ENCODE assay signal across 1 cellular context in genomic region chr2:216392945-216393840, GRCh38.
TF ChIP-seq lines count a peak whose summit lies in the region.

No MANE protein-coding gene starts in this region.

TF ChIP-seq in HEK293, 187 proteins besides CTCF, POLR2A, EP300 and RAD21 (continued from another document):
- TF ChIP-seq, protein P1, sequence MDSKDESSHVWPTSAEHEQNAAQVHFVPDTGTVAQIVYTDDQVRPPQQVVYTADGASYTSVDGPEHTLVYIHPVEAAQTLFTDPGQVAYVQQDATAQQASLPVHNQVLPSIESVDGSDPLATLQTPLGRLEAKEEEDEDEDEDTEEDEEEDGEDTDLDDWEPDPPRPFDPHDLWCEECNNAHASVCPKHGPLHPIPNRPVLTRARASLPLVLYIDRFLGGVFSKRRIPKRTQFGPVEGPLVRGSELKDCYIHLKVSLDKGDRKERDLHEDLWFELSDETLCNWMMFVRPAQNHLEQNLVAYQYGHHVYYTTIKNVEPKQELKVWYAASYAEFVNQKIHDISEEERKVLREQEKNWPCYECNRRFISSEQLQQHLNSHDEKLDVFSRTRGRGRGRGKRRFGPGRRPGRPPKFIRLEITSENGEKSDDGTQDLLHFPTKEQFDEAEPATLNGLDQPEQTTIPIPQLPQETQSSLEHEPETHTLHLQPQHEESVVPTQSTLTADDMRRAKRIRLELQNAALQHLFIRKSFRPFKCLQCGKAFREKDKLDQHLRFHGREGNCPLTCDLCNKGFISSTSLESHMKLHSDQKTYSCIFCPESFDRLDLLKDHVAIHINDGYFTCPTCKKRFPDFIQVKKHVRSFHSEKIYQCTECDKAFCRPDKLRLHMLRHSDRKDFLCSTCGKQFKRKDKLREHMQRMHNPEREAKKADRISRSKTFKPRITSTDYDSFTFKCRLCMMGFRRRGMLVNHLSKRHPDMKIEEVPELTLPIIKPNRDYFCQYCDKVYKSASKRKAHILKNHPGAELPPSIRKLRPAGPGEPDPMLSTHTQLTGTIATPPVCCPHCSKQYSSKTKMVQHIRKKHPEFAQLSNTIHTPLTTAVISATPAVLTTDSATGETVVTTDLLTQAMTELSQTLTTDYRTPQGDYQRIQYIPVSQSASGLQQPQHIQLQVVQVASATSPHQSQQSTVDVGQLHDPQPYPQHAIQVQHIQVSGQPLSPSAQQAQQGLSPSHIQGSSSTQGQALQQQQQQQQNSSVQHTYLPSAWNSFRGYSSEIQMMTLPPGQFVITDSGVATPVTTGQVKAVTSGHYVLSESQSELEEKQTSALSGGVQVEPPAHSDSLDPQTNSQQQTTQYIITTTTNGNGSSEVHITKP (tag by site-specific recombination; IDR thresholded peaks at IDR 0.05) = peak; percentile 58
- TF ChIP-seq ZNF404 (tag by site-specific recombination; IDR thresholded peaks at IDR 0.05) (no peak), HOXA7 (CRISPR knock-in tag; IDR thresholded peaks at IDR 0.05; ENCODE audit: borderline replicate concordance) (no peak)
